Comparison of ENCODE assay signal across 16 cellular contexts in the genomic region with DNA sequence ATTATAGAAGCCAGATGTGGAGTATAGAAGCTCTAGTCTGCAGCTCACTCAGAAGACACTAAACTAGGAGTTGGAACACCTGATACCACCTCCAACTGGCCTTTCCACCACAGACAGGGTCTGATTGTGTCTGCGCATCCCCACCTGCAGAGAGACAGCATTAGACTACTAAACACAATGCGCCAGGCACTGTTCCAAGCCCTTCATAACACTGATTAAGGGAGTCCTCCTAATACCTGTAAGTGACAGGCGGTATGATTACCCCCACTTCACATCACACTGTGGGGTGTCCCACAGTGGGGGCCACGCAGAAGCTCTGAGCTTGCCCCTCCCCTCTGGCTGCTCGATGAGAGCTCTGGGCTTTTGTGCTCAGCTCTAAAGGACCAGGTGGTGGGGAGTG.
DNase-seq lines count a peak whose midpoint lies in the region; ATAC-seq and TF ChIP-seq lines count a peak whose summit lies in the region.
"Had no signal": no experiment of that assay in that cellular context is flagged by ENCODE, and none has a peak within 500 bp of the region (broad histone marks: within the 10 kb centered on the region; RNA-seq: fewer than 3 reads in every experiment).

No MANE protein-coding gene starts in this region.

- no peaks in the 10 kb centered on the region for H3K4me1 ChIP-seq in Panc1 (ENCODE audit: control insufficient read depth, insufficient read depth, low read length)
- peaks cover 40% of the 10 kb centered on the region for H3K4me1 ChIP-seq in osteoblast (ENCODE audit: insufficient read depth, low read length)

- no peak overlapping the region for H3K4me2 ChIP-seq in osteoblast (ENCODE audit: insufficient read depth, low read length)

- H3K27me3 ChIP-seq in Panc1 (ENCODE audit: control insufficient read depth, insufficient read depth, low read length) = no peaks in the 10 kb centered on the region
- no peaks in the 10 kb centered on the region for H3K27me3 ChIP-seq in osteoblast (ENCODE audit: insufficient read depth, low read length)

- no peaks in the 10 kb centered on the region; the same call in 1 of the 2 replicates for H3K27me3 Mint-ChIP-seq in HFFc6 (ENCODE audit: insufficient read depth)

- in situ Hi-C loops in Panc1 (cut with HindIII; ENCODE audit: low pct_unique_long_range_greater_than_20kb, low sequenced_read_pairs) = no loop called here

- H4K20me1 ChIP-seq in osteoblast (ENCODE audit: insufficient read depth, low read length) = no peaks in the 10 kb centered on the region

- TF ChIP-seq CTCF in HFFc6 (IDR thresholded peaks at IDR 0.05) = no peak
- no peak for TF ChIP-seq CTCF in Panc1 (IDR thresholded peaks at IDR 0.05)
- no peak for TF ChIP-seq CTCF in osteoblast (IDR thresholded peaks at IDR 0.05; ENCODE audit: extremely low read depth, low read depth, low read length)

- H3K36me3 ChIP-seq in Panc1 (ENCODE audit: control insufficient read depth, insufficient read depth, low read length) = no peaks in the 10 kb centered on the region; the same call in 1 of the 2 replicates
- peaks cover 13% of the 10 kb centered on the region for H3K36me3 ChIP-seq in osteoblast (ENCODE audit: insufficient read depth, low read length)

- H3K4me3 Mint-ChIP-seq in HFFc6 = no peak overlapping the region
- H3K4me3 Mint-ChIP-seq: activated CD4-positive, alpha-beta T cell treated with anti-CD3 and anti-CD28 coated beads, Interleukin-2, amount 10 ng/mL, durations not matched to agents 7 days and 5 days; CD8-positive, alpha-beta T cell; neural crest cell had no signal

- H3K36me3 Mint-ChIP-seq in HFFc6 (ENCODE audit: low read depth) = peaks cover 31% of the 10 kb centered on the region
- H3K36me3 Mint-ChIP-seq: CD8-positive, alpha-beta T cell had no signal

- intact Hi-C loops in Panc1 (cut with micrococcal nuclease; ENCODE audit: unreplicated experiment) = no loop called here

- DNase-seq in HFFc6 (no peak), NCI-H2107 (lab: John Stamatoyannopoulos, UW) (peak; percentile 43), Panc1 (ENCODE audit: low read depth, low spot score) (no peak), osteoblast (ENCODE audit: insufficient read length, low spot score, missing footprints) (no peak)
- no peak for DNase-seq in activated naive CD4-positive, alpha-beta T cell (lab: John Stamatoyannopoulos, UW)
- no peak for DNase-seq in activated CD4-positive, alpha-beta T cell treated with anti-CD3 and anti-CD28 coated beads for 1 hour
- DNase-seq: activated CD4-positive, alpha-beta T cell treated with anti-CD3 and anti-CD28 coated beads, Interleukin-2, amount 10 ng/mL, durations not matched to agents 7 days and 5 days; activated effector memory CD4-positive, alpha-beta T cell treated with Interleukin-2 at 50 U/mL for 16 hours; CD8-positive, alpha-beta T cell; dermis blood vessel endothelial cell; foreskin melanocyte; KG1; NCI-H446 treated with DMSO at 0.1 percent for 48 hours had no signal

- H3K27ac ChIP-seq in Panc1 (ENCODE audit: low read length) = peak overlapping the region; percentile 52; the same call in 1 of the 2 replicates
- H3K27ac ChIP-seq in osteoblast (ENCODE audit: low read depth, low read length) = peak overlapping the region; percentile 85

- no peaks in the 10 kb centered on the region for H3K79me2 ChIP-seq in osteoblast (ENCODE audit: insufficient read depth, low read length)

- H2AFZ ChIP-seq in osteoblast (ENCODE audit: low read length) = no peak overlapping the region

- POLR2A ChIA-PET in Panc1 (lab: Charles Lee) = interaction anchor here (0.5 kb wide), 1 partner anchor 143 kb away, joined by 10 read pairs; no protein-coding TSS in a partner anchor

- no peaks in the 10 kb centered on the region for H3K9me3 ChIP-seq in Panc1 (ENCODE audit: control insufficient read depth, insufficient read depth, low read depth, low read length)
- no peaks in the 10 kb centered on the region for H3K9me3 ChIP-seq in osteoblast (ENCODE audit: low read depth, low read length)

- H3K4me3 ChIP-seq in Panc1 (ENCODE audit: low read depth in 2 of 2, low read length in 2 of 2) = no peak overlapping the region
- H3K4me3 ChIP-seq in osteoblast (ENCODE audit: insufficient read depth, low read length) = no peak overlapping the region

- H3K27ac Mint-ChIP-seq in HFFc6 = peak overlapping the region; percentile 94
- H3K27ac Mint-ChIP-seq: activated CD4-positive, alpha-beta T cell treated with anti-CD3 and anti-CD28 coated beads, Interleukin-2, amount 10 ng/mL, durations not matched to agents 7 days and 5 days; CD8-positive, alpha-beta T cell had no signal

- H3K4me1 Mint-ChIP-seq in HFFc6 (ENCODE audit: low read depth) = peaks cover 63% of the 10 kb centered on the region
- H3K4me1 Mint-ChIP-seq: activated CD4-positive, alpha-beta T cell treated with anti-CD3 and anti-CD28 coated beads, Interleukin-2, amount 10 ng/mL, durations not matched to agents 7 days and 5 days; neural crest cell had no signal

- CTCF ChIA-PET in Panc1 (lab: Charles Lee) = no interaction called here

- ATAC-seq in Panc1 (no peak), GM21447 (IDR thresholded peaks at IDR 0.05; ENCODE audit: unreplicated experiment) (no peak), GM21723 (IDR thresholded peaks at IDR 0.05; ENCODE audit: unreplicated experiment) (no peak)
- ATAC-seq: CD8-positive, alpha-beta T cell had no signal

- no TSS peak for BruUV-seq in Panc1 (replicated peaks; lab: Mats Ljungman, UMichigan)

- no peaks in the 10 kb centered on the region for H3K9me3 Mint-ChIP-seq in HFFc6
- H3K9me3 Mint-ChIP-seq: activated CD4-positive, alpha-beta T cell treated with anti-CD3 and anti-CD28 coated beads, Interleukin-2, amount 10 ng/mL, durations not matched to agents 7 days and 5 days; CD8-positive, alpha-beta T cell; neural crest cell had no signal
